In genomic region chr21:25760061-25760460, GRCh38 we compare ENCODE assay signal across 23 cellular contexts.
"Had no signal": no experiment of that assay in that cellular context is flagged by ENCODE, and none has a peak within 500 bp of the region (broad histone marks: within the 10 kb centered on the region; RNA-seq: fewer than 3 reads in every experiment).

No MANE protein-coding gene starts in this region.

- H3K9me3 Mint-ChIP-seq: endodermal cell; naive B cell; stimulated activated naive B cell treated with anti-CD40 and anti-IgM and Interleukin-4, amounts not matched to agents 10 μg/mL and 1 μg/mL and 100 μg/mL, for 72 hours; type B pancreatic cell had no signal

- H3K9me3 ChIP-seq: left ventricle myocardium inferior, neutrophil, spleen, thyroid gland had no signal

- H3K27ac ChIP-seq: coronary artery, hepatocyte, left ventricle myocardium inferior, neutrophil, spleen, thyroid gland had no signal

- H3K27me3 ChIP-seq: hepatocyte, neutrophil, spleen, thyroid gland had no signal

- ATAC-seq: left cardiac atrium; sciatic nerve; stimulated activated naive B cell treated with anti-CD40 and anti-IgM and Interleukin-4, amounts not matched to agents 10 μg/mL and 1 μg/mL and 100 μg/mL, for 72 hours had no signal

- DNase-seq: effector CD4-positive, alpha-beta T cell; endodermal cell; erythroblast; foreskin melanocyte; head of caudate nucleus; kidney; left cardiac atrium; left ventricle myocardium inferior; mesendoderm; naive B cell; posterior cingulate gyrus; spleen; stimulated activated CD4-positive, alpha-beta T cell treated with anti-CD3 and anti-CD28 coated beads, Interleukin-15, amount 100 ng/mL, for 24 hours; stimulated activated CD4-positive, alpha-beta T cell treated with anti-CD3 and anti-CD28 coated beads, Interleukin-1b, Interleukin-23, amount 100 ng/mL, for 48 hours; stimulated activated CD4-positive, alpha-beta T cell treated with anti-CD3 and anti-CD28 coated beads, Interleukin-4, amount 100 ng/mL, for 24 hours; stimulated activated naive B cell treated with anti-CD40 and anti-IgM and Interleukin-4, amounts not matched to agents 10 μg/mL and 1 μg/mL and 100 μg/mL, for 72 hours; thyroid gland had no signal

- H3K27me3 Mint-ChIP-seq: naive B cell; stimulated activated naive B cell treated with anti-CD40 and anti-IgM and Interleukin-4, amounts not matched to agents 10 μg/mL and 1 μg/mL and 100 μg/mL, for 72 hours; type B pancreatic cell had no signal

- H3K4me3 ChIP-seq: coronary artery, hepatocyte, left ventricle myocardium inferior, lung, spleen, thyroid gland had no signal

- H3K27ac Mint-ChIP-seq: endodermal cell; stimulated activated naive B cell treated with anti-CD40 and anti-IgM and Interleukin-4, amounts not matched to agents 10 μg/mL and 1 μg/mL and 100 μg/mL, for 72 hours; type B pancreatic cell had no signal

- H3K4me3 Mint-ChIP-seq: endodermal cell; naive B cell; stimulated activated naive B cell treated with anti-CD40 and anti-IgM and Interleukin-4, amounts not matched to agents 10 μg/mL and 1 μg/mL and 100 μg/mL, for 72 hours; type B pancreatic cell had no signal

- H3K4me1 Mint-ChIP-seq: endodermal cell had no signal
